In genomic region chr2:57701391-57701791, GRCh38 we compare ENCODE assay signal across 18 cellular contexts.
A peak's percentile ranks its signal among the peaks of the same experiment; 100 is the strongest.
DNase-seq lines count a peak whose midpoint lies in the region; FAIRE-seq lines count a peak whose summit lies in the region.
"Had no signal": no experiment of that assay in that cellular context is flagged by ENCODE, and none has a peak within 500 bp of the region (broad histone marks: within the 10 kb centered on the region; RNA-seq: fewer than 3 reads in every experiment).

No MANE protein-coding gene starts in this region.

- peak overlapping the region; percentile 75 for H3K27ac ChIP-seq in trophoblast cell (ENCODE audit: low read depth, low read length)
- H3K27ac ChIP-seq: dorsolateral prefrontal cortex, sigmoid colon had no signal

- no peak overlapping the region for H3K18ac ChIP-seq in trophoblast cell (ENCODE audit: low read length)

- H2BK120ac ChIP-seq in trophoblast cell (ENCODE audit: insufficient read depth, low read length, poor library complexity): no peak overlapping the region

- H3K79me2 ChIP-seq in trophoblast cell (ENCODE audit: control insufficient read depth, insufficient read depth, low read length, poor library complexity): no peaks in the 10 kb centered on the region

- H4K91ac ChIP-seq in trophoblast cell (ENCODE audit: low read depth, low read length): no peak overlapping the region

- H3K4me1 ChIP-seq in NT2/D1 (ENCODE audit: insufficient read depth, insufficient read length) (no peaks in the 10 kb centered on the region), trophoblast cell (ENCODE audit: control insufficient read depth in 1 of 2, insufficient read depth in 2 of 2, low read length in 2 of 2) (peaks cover 0 to 10% of the 10 kb centered on the region in 2 experiments)
- H3K4me1 ChIP-seq: sigmoid colon had no signal

- H3K36me3 ChIP-seq in NT2/D1 (ENCODE audit: insufficient read depth, insufficient read length, low read length) (no peaks in the 10 kb centered on the region), trophoblast cell (ENCODE audit: control insufficient read depth in 1 of 2, insufficient read depth in 2 of 2, low read length in 2 of 2) (no peaks in the 10 kb centered on the region)
- H3K36me3 ChIP-seq: sigmoid colon had no signal

- H2BK5ac ChIP-seq in trophoblast cell (ENCODE audit: low read depth, low read length, poor library complexity): no peak overlapping the region

- no peak overlapping the region for H3K14ac ChIP-seq in trophoblast cell (ENCODE audit: low read length)

- H3K23ac ChIP-seq in trophoblast cell (ENCODE audit: low read length): no peak overlapping the region

- no peak for FAIRE-seq in GM19239 (lab: Jason Lieb, UNC)
- FAIRE-seq: HepG2 had no signal

- no peak overlapping the region for H2AK5ac ChIP-seq in trophoblast cell (ENCODE audit: low read length)

- H3K4me2 ChIP-seq in trophoblast cell (ENCODE audit: low read length): no peak overlapping the region

- H3K9me3 ChIP-seq in NT2/D1 (ENCODE audit: insufficient read depth, low read length) (0 out of 2 replicates have a peak, but pooled peaks cover 7% of the 10 kb centered on the region), trophoblast cell (ENCODE audit: insufficient read depth, low read depth, low read length) (peaks cover 2% of the 10 kb centered on the region)
- H3K9me3 ChIP-seq: sigmoid colon had no signal

- no peak overlapping the region for H3K4me3 ChIP-seq in NT2/D1 (ENCODE audit: insufficient read length, low read depth)
- no peak overlapping the region for H3K4me3 ChIP-seq in trophoblast cell (ENCODE audit: low read depth, low read length)
- H3K4me3 ChIP-seq: dorsolateral prefrontal cortex, sigmoid colon had no signal

- H4K12ac ChIP-seq in trophoblast cell (ENCODE audit: low read depth, low read length): no peak overlapping the region

- no peak overlapping the region for H3K4ac ChIP-seq in trophoblast cell (ENCODE audit: low read depth, low read length)

- no peak overlapping the region for H2AFZ ChIP-seq in trophoblast cell (ENCODE audit: insufficient read depth, low read length, poor library complexity)

- H3K79me1 ChIP-seq in trophoblast cell (ENCODE audit: low read length): no peaks in the 10 kb centered on the region

- H3K9ac ChIP-seq in NT2/D1 (ENCODE audit: insufficient read length, low read depth) (no peak overlapping the region), trophoblast cell (ENCODE audit: low read length) (no peak overlapping the region)

- WGBS in trophoblast cell (ENCODE audit: extremely low coverage, insufficient coverage, insufficient read length): no CpG with 5 or more reads among the region's 5 CpGs

- peak; percentile 88 for DNase-seq in EH (ENCODE audit: low read depth)
- peak; percentile 55 for DNase-seq in NT2/D1 (ENCODE audit: low read depth, low spot score)
- DNase-seq in glomerular visceral epithelial cell (ENCODE audit: extremely low spot score): peak; percentile 1
- peak; percentile 21 to 78 for DNase-seq in trophoblast cell
- DNase-seq in central memory CD4-positive, alpha-beta T cell: no peak
- DNase-seq in GM19239 (ENCODE audit: insufficient read length, low spot score): no peak
- DNase-seq in DMS 273 (lab: John Stamatoyannopoulos, UW; ENCODE audit: unreplicated experiment): no peak
- no peak for DNase-seq in NK-92 treated with Interleukin-12 subunit alpha and Interleukin-12 subunit beta, amount 100 ng/mL, for 24 hours (lab: John Stamatoyannopoulos, UW)
- DNase-seq: activated CD4-positive, alpha-beta T cell treated with anti-CD3 and anti-CD28 coated beads for 1 hour; activated T-cell treated with anti-CD3 and anti-CD28 coated beads, Interleukin-2, amount 50 U/mL, for 1 hour; amniotic stem cell; CD8-positive, alpha-beta T cell; dorsolateral prefrontal cortex; left cardiac atrium; NCI-H446; sigmoid colon; stimulated activated naive CD8-positive, alpha-beta T cell treated with anti-CD3 and anti-CD28 coated beads, Interleukin-15, Interleukin-2, amounts not matched to agents 100 U/mL and 50 U/mL, for 24 hours had no signal

- H4K8ac ChIP-seq in trophoblast cell (ENCODE audit: low read depth, low read length): no peak overlapping the region

- no peaks in the 10 kb centered on the region for H3K27me3 ChIP-seq in NT2/D1 (ENCODE audit: insufficient read depth, insufficient read length)
- H3K27me3 ChIP-seq in trophoblast cell (ENCODE audit: insufficient read depth, low read length): no peaks in the 10 kb centered on the region
- H3K27me3 ChIP-seq: dorsolateral prefrontal cortex, sigmoid colon had no signal

- H2BK12ac ChIP-seq in trophoblast cell (ENCODE audit: low read length): no peak overlapping the region

Comparison
In these comparisons a context has a peak if more than half of its experiments do, and no peak if none do; other contexts are left out.
1. DNase-seq: peak in EH (single experiment), NT2/D1 (single experiment), glomerular visceral epithelial cell (single experiment) and trophoblast cell (2 of 2); none in central memory CD4-positive, alpha-beta T cell (single experiment), GM19239 (single experiment), DMS 273 (single experiment) and NK-92 treated with Interleukin-12 subunit alpha and Interleukin-12 subunit beta, amount 100 ng/mL, for 24 hours (single experiment).